Comparison of ENCODE assay signal across 19 cellular contexts in genomic region chr1:24491577-24492360, GRCh38. TPM values are rescaled to one million over a fixed set of nuclear protein-coding genes. Genes with fewer than 3 reads are reported as not detected.
DNase-seq lines count a peak whose midpoint lies in the region; ATAC-seq and TF ChIP-seq lines count a peak whose summit lies in the region.
"Had no signal": no experiment of that assay in that cellular context is flagged by ENCODE, and none has a peak within 500 bp of the region (broad histone marks: within the 10 kb centered on the region; RNA-seq: fewer than 3 reads in every experiment).

No MANE protein-coding gene starts in this region.

- ATAC-seq in RWPE2 (ENCODE audit: low read depth) (0 out of 3 replicates have a peak, but pooled peaks have one; percentile 38), HG03108 (IDR thresholded peaks at IDR 0.05; ENCODE audit: unreplicated experiment) (no peak)
- ATAC-seq: activated CD4-positive, CD25-positive, alpha-beta regulatory T cell treated with anti-CD3 and anti-CD28 coated beads, Interleukin-2, amount 50 U/mL, for 24 hours had no signal

- H3K4me1 ChIP-seq in RWPE2 (ENCODE audit: insufficient read depth, poor library complexity, severe bottlenecking) = no peaks in the 10 kb centered on the region

- POLR2A ChIA-PET in AG04450 (lab: Yijun Ruan, JAX) = no interaction called here

- no peaks in the 10 kb centered on the region for H3K36me3 ChIP-seq in RWPE2 (ENCODE audit: low read depth)
- H3K36me3 ChIP-seq: BLaER1 treated with 17β-estradiol and CSF1 and Interleukin-3, amounts not matched to agents 10 nM and 100 nM had no signal

- H3K9me3 ChIP-seq in AG04450 (ENCODE audit: control insufficient read depth, insufficient read depth, low read length) (peaks cover 11% of the 10 kb centered on the region), RWPE2 (ENCODE audit: severe bottlenecking) (no peaks in the 10 kb centered on the region)

- H3K27me3 ChIP-seq in AG04450 (ENCODE audit: control insufficient read depth, insufficient read depth, low read length) (peaks cover 18% of the 10 kb centered on the region), RWPE2 (ENCODE audit: insufficient read depth, poor library complexity, severe bottlenecking) (no peaks in the 10 kb centered on the region)
- H3K27me3 ChIP-seq: BLaER1 treated with 17β-estradiol and CSF1 and Interleukin-3, amounts not matched to agents 10 nM and 100 nM had no signal

- CTCF ChIA-PET in AG04450 (lab: Charles Lee) = interaction anchor here (0.6 to 1.5 kb wide), 4 partner anchors 99 to 290 kb away, joined by 3 to 4 read pairs (median 3); no protein-coding TSS in a partner anchor

- no peaks in the 10 kb centered on the region for H3K9me3 Mint-ChIP-seq in endothelial cell (ENCODE audit: unreplicated experiment)

- no peaks in the 10 kb centered on the region for H3K36me3 Mint-ChIP-seq in endothelial cell (ENCODE audit: low read depth, unreplicated experiment)

- H3K27me3 Mint-ChIP-seq in endothelial cell (ENCODE audit: unreplicated experiment) = no peaks in the 10 kb centered on the region

- H3K27ac ChIP-seq in AG04450 (ENCODE audit: low read depth, low read length) = no peak overlapping the region
- no peak overlapping the region for H3K27ac ChIP-seq in RWPE2 (ENCODE audit: poor library complexity, severe bottlenecking)
- H3K27ac ChIP-seq: BLaER1 treated with 17β-estradiol and CSF1 and Interleukin-3, amounts not matched to agents 10 nM and 100 nM; coronary artery; skin epidermis had no signal

- no peak overlapping the region for H3K4me3 Mint-ChIP-seq in endothelial cell (ENCODE audit: unreplicated experiment)

- DNase-seq in AG04450 (ENCODE audit: low read depth, low spot score) (no peak), DMS79 (lab: John Stamatoyannopoulos, UW) (peak; percentile 36), RWPE2 (ENCODE audit: low spot score) (no peak), hepatic stellate cell (ENCODE audit: low spot score) (peak; percentile 24), dermis blood vessel endothelial cell (no peak), inferior parietal cortex (ENCODE audit: extremely low spot score) (no peak), endothelial cell (ENCODE audit: low spot score) (no peak)
- DNase-seq: activated naive CD4-positive, alpha-beta T cell; MM.1S; NCI-H187 treated with DMSO at 0.1 percent for 48 hours; SIG-M5; stimulated activated CD4-positive, alpha-beta T cell treated with anti-CD3 and anti-CD28 coated beads, Interleukin-4, amount 100 ng/mL, for 4 hours; stimulated activated CD8-positive, alpha-beta memory T cell treated with anti-CD3 and anti-CD28 coated beads, Interleukin-4, amount 100 ng/mL, for 48 hours; T-helper 2 cell had no signal

- no peak overlapping the region for H3K4me3 ChIP-seq in AG04450 (ENCODE audit: low read depth, low read length)
- H3K4me3 ChIP-seq in RWPE2 (ENCODE audit: severe bottlenecking) = no peak overlapping the region
- H3K4me3 ChIP-seq: BLaER1 treated with 17β-estradiol and CSF1 and Interleukin-3, amounts not matched to agents 10 nM and 100 nM; coronary artery; skin epidermis had no signal

- no peak overlapping the region for H3K27ac Mint-ChIP-seq in endothelial cell (ENCODE audit: unreplicated experiment)

- H3K4me1 Mint-ChIP-seq in endothelial cell (ENCODE audit: unreplicated experiment) = peaks cover 4% of the 10 kb centered on the region

- 0 out of 2 replicates have a peak, but pooled peaks have one; percentile 4 for TF ChIP-seq CTCF in AG04450 (IDR thresholded peaks at IDR 0.05; ENCODE audit: low read depth, low read length)
- no peak for TF ChIP-seq CTCF in RWPE2 (IDR thresholded peaks at IDR 0.05; ENCODE audit: poor library complexity, severe bottlenecking)
- no peak for TF ChIP-seq CTCF in endothelial cell (IDR thresholded peaks at IDR 0.05; ENCODE audit: unreplicated experiment)

RNA-seq across cellular contexts. Expression of gene RCAN3, which starts 10.9 kb away (rescaled TPM):
- polyA plus RNA-seq in AG04450 (2011; rRNA removed) = 3.3 and 4.5 TPM in 2 replicates
- polyA minus RNA-seq in AG04450 (2011; rRNA and poly(A)+ RNA removed) = 3.4 and 3.6 TPM in 2 replicates
- 2.6 and 4.2 TPM in 2 replicates for total RNA-seq in dermis blood vessel endothelial cell
- 24.9 TPM for total RNA-seq in endothelial cell (ENCODE audit: unreplicated experiment)

Comparison
In these comparisons a context has a peak if more than half of its experiments do, and no peak if none do; other contexts are left out.
1. DNase-seq: peak in DMS79 (single experiment) and hepatic stellate cell (single experiment); none in AG04450 (single experiment), RWPE2 (single experiment), dermis blood vessel endothelial cell (single experiment), inferior parietal cortex (single experiment) and endothelial cell (single experiment).